Comparison of ENCODE assay signal across 1 cellular context in genomic region chr20:33810885-33811762, GRCh38.
TF ChIP-seq lines count a peak whose summit lies in the region.

TSS of gene CHMP4B (plus strand) at chr20:33811348. CDS start at chr20:33811469, 121 bp downstream.

TF ChIP-seq in HCT116, 20 proteins besides CTCF, POLR2A, EP300 and RAD21 (continued from another document):
- no peak for TF ChIP-seq SIN3A (IDR thresholded peaks at IDR 0.05; ENCODE audit: low read depth)
- no peak for TF ChIP-seq CEBPB (IDR thresholded peaks at IDR 0.05; ENCODE audit: low read depth)
- peak; percentile 69 for TF ChIP-seq YY1 (IDR thresholded peaks at IDR 0.05; ENCODE audit: extremely low read depth, insufficient replicate concordance, low read depth, low read length)
- TF ChIP-seq MAX (IDR thresholded peaks at IDR 0.05) = peak; percentile 33; the same call in 1 of the 2 replicates
- TF ChIP-seq ATF3 (IDR thresholded peaks at IDR 0.05) = no peak
